In genomic region chr6:26311012-26311384, GRCh38 we compare ENCODE assay signal across 1 cellular context.
A peak's percentile ranks its signal among the peaks of the same experiment; 100 is the strongest.
TF ChIP-seq lines count a peak whose summit lies in the region.

No MANE protein-coding gene starts in this region.

TF ChIP-seq in K562, 482 proteins besides CTCF, POLR2A, EP300 and RAD21 (continued from another document and continues in another):
- TF ChIP-seq MNT (conservative IDR thresholded peaks at IDR 0.05) (0 out of 4 replicates have a peak, but pooled peaks of 1 of the 2 experiments have one; percentile 18), PYGO2 (tag; IDR thresholded peaks at IDR 0.05) (no peak), RFX5 (IDR thresholded peaks at IDR 0.05; ENCODE audit: low read depth, low read length) (peak; percentile 58; the same call in 1 of the 2 replicates), VEZF1 (CRISPR knock-in tag; IDR thresholded peaks at IDR 0.05) (peak; percentile 44; the same call in 1 of the 2 replicates), CREM (IDR thresholded peaks at IDR 0.05; ENCODE audit: low read depth) (0 out of 2 replicates have a peak, but pooled peaks have one; percentile 4), POLR2G (IDR thresholded peaks at IDR 0.05; ENCODE audit: low read depth, low read length) (no peak), ZBTB33 (CRISPR knock-in tag; IDR thresholded peaks at IDR 0.05) (no peak), GTF3C2 (IDR thresholded peaks at IDR 0.05; ENCODE audit: borderline replicate concordance, extremely low read depth, insufficient read length) (peak; percentile 98), TBP (optimal IDR thresholded peaks at IDR 0.05; ENCODE audit: low read depth, low read length) (peak; percentile 98), ZBTB40 (IDR thresholded peaks at IDR 0.05) (peak; percentile 62; the same call in 1 of the 2 replicates), ZBTB40 (CRISPR knock-in tag; IDR thresholded peaks at IDR 0.05) (no peak), ZSCAN29 (IDR thresholded peaks at IDR 0.05) (peak; percentile 78), NCOA1 (IDR thresholded peaks at IDR 0.05; ENCODE audit: low read depth) (0 out of 2 replicates have a peak, but pooled peaks have one; percentile 6), ARID3A (IDR thresholded peaks at IDR 0.05; ENCODE audit: borderline replicate concordance, low read depth, low read length) (peak; percentile 97; the same call in 1 of the 2 replicates), RFX7 (CRISPR knock-in tag; IDR thresholded peaks at IDR 0.05) (no peak), MAZ (CRISPR knock-in tag; conservative IDR thresholded peaks at IDR 0.05 in 1 of 2, IDR thresholded peaks at IDR 0.05 in 1 of 2) (peak in 1 of 2 experiments; percentile 55; a peak in 2 of 4 replicates), TBL1XR1 (IDR thresholded peaks at IDR 0.05; ENCODE audit: low read length in 2 of 2) (peak; percentile 9 to 86; a peak in 2 of 4 replicates), POLR3G (IDR thresholded peaks at IDR 0.05; ENCODE audit: extremely low read depth, insufficient read length, insufficient replicate concordance) (peak; percentile 33), GATAD2B (IDR thresholded peaks at IDR 0.05; ENCODE audit: borderline replicate concordance) (peak; percentile 56; the same call in 1 of the 2 replicates), NFATC3 (IDR thresholded peaks at IDR 0.05) (no peak), THRB (CRISPR knock-in tag; conservative IDR thresholded peaks at IDR 0.05) (0 out of 2 replicates have a peak, but pooled peaks have one; percentile 26), RREB1 (CRISPR knock-in tag; IDR thresholded peaks at IDR 0.05) (0 out of 2 replicates have a peak, but pooled peaks have one; percentile 1)
